In the genomic region with DNA sequence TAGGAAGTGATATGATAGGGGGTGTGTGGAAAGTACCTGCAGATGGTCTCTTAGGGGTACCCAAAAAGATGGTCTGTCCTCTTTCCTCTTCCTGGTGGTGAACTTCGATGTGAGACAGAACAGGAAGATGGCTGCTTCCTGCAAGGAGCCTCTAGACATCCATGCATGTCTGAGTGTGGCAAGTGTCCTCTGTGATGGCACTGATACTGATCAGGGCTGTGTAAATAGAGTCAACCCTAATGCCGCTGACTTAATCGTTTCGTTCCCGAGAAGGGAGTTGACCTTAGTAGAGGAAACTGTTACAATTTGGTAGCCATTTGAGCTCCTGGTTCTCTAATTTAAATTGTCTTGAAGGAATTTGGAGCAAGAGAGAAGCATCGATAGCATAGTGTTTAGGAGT, we compare ENCODE assay signal across 17 cellular contexts.
"Had no signal": no experiment of that assay in that cellular context is flagged by ENCODE, and none has a peak within 500 bp of the region (broad histone marks: within the 10 kb centered on the region; RNA-seq: fewer than 3 reads in every experiment).

No MANE protein-coding gene starts in this region.

- H3K9ac ChIP-seq: SK-N-SH had no signal

- DNase-seq: activated CD4-positive, alpha-beta memory T cell treated with anti-CD3 and anti-CD28 coated beads, Interleukin-2, amount 10 ng/mL, durations not matched to agents 7 days and 5 days; activated CD4-positive, alpha-beta T cell treated with anti-CD3 and anti-CD28 coated beads for 36 hours; anterior cingulate cortex; foreskin fibroblast; naive thymus-derived CD8-positive, alpha-beta T cell; ovary; SK-N-SH; spleen; stimulated activated CD4-positive, alpha-beta T cell treated with anti-CD3 and anti-CD28 coated beads, Interleukin-4, amount 100 ng/mL, for 1 hour; stimulated activated naive CD4-positive, alpha-beta T cell treated with Interleukin-2 at 50 U/mL for 16 hours; T1000 had no signal

- H3K4me3 Mint-ChIP-seq: activated CD4-positive, alpha-beta memory T cell treated with anti-CD3 and anti-CD28 coated beads, Interleukin-2, amount 10 ng/mL, durations not matched to agents 7 days and 5 days; activated CD4-positive, alpha-beta T cell treated with anti-CD3 and anti-CD28 coated beads for 36 hours; brain; WTC11 had no signal

- H3K9me3 Mint-ChIP-seq: activated T-helper 17 cell treated with anti-CD3 and anti-CD28 coated beads, Interleukin-2, amount 50 U/mL, for 72 hours; brain; naive thymus-derived CD8-positive, alpha-beta T cell; WTC11 had no signal

- H3K27me3 ChIP-seq: neutrophil, ovary, spleen had no signal

- H3K4me2 ChIP-seq: SK-N-SH had no signal

- H3K4me3 ChIP-seq: lung, ovary, prostate gland, spleen had no signal

- H3K27me3 Mint-ChIP-seq: activated CD4-positive, alpha-beta memory T cell treated with anti-CD3 and anti-CD28 coated beads, Interleukin-2, amount 10 ng/mL, durations not matched to agents 7 days and 5 days; activated CD4-positive, alpha-beta T cell treated with anti-CD3 and anti-CD28 coated beads for 36 hours; activated T-helper 17 cell treated with anti-CD3 and anti-CD28 coated beads, Interleukin-2, amount 50 U/mL, for 72 hours; brain; naive thymus-derived CD8-positive, alpha-beta T cell had no signal

- H3K4me1 Mint-ChIP-seq: WTC11 had no signal

- H3K36me3 ChIP-seq: ovary, prostate gland had no signal

- H3K9me3 ChIP-seq: neutrophil, ovary, prostate gland, SK-N-SH, spleen had no signal

- H3K27ac ChIP-seq: neutrophil, ovary, prostate gland, spleen had no signal

- ATAC-seq: activated CD4-positive, alpha-beta T cell treated with anti-CD3 and anti-CD28 coated beads for 36 hours; naive thymus-derived CD8-positive, alpha-beta T cell; WTC11 had no signal

- H3K27ac Mint-ChIP-seq: activated CD4-positive, alpha-beta memory T cell treated with anti-CD3 and anti-CD28 coated beads, Interleukin-2, amount 10 ng/mL, durations not matched to agents 7 days and 5 days; activated CD4-positive, alpha-beta T cell treated with anti-CD3 and anti-CD28 coated beads for 36 hours; WTC11 had no signal

- H3K4me1 ChIP-seq: prostate gland had no signal
